Comparison of ENCODE assay signal across 10 cellular contexts in genomic region chr10:80191589-80192270, GRCh38. TPM values are rescaled to one million over a fixed set of nuclear protein-coding genes. Genes with fewer than 3 reads are reported as not detected.
DNase-seq lines count a peak whose midpoint lies in the region; ATAC-seq, FAIRE-seq and TF ChIP-seq lines count a peak whose summit lies in the region.
"Had no signal": no experiment of that assay in that cellular context is flagged by ENCODE, and none has a peak within 500 bp of the region (broad histone marks: within the 10 kb centered on the region; RNA-seq: fewer than 3 reads in every experiment).

No MANE protein-coding gene starts in this region.

- H3K9me3 ChIP-seq in K562 (replicated peaks; ENCODE audit: control insufficient read depth, insufficient read depth, low read depth, low read length) (peaks cover 6% of the 10 kb centered on the region), muscle layer of duodenum (ENCODE audit: control insufficient read depth in 1 of 2, low read length in 2 of 2) (no peaks in the 10 kb centered on the region), aorta (ENCODE audit: control insufficient read depth, low read length) (no peaks in the 10 kb centered on the region), WERI-Rb-1 (ENCODE audit: severe bottlenecking) (no peaks in the 10 kb centered on the region)

- intact Hi-C loops in cardiac septum (cut with DNase I) = no loop called here
- intact Hi-C loops in left ventricle myocardium superior (cut with micrococcal nuclease) = no loop called here
- intact Hi-C loops in K562 (cut with micrococcal nuclease) = no loop called here
- intact Hi-C loops in aorta (cut with DNase I) = no loop called here

- H3K9me1 ChIP-seq in K562 (ENCODE audit: control insufficient read depth, insufficient read depth, low read length) = no peaks in the 10 kb centered on the region

- ATAC-seq in left ventricle myocardium superior (no peak), K562 (no peak), aorta (ENCODE audit: low FRiP score) (peak; percentile 24)
- ATAC-seq: activated CD4-positive, CD25-positive, alpha-beta regulatory T cell treated with anti-CD3 and anti-CD28 coated beads, Interleukin-2, amount 50 U/mL, for 24 hours had no signal

- 81% methylated on average over 16 of the region's 16 CpGs for WGBS in K562 (ENCODE audit: insufficient coverage, low coverage, missing lambda C conversion rate)
- WGBS in aorta, 2 donors = 84 to 89% methylated on average over 16 of the region's 16 CpGs

- CTCF ChIA-PET in K562 (lab: Yijun Ruan, JAX; ENCODE audit: low intra/inter-chr PET ratio) = interaction anchor here (0.7 kb wide), 1 partner anchor 1322 kb away, joined by 3 read pairs; no protein-coding TSS in a partner anchor

- H4K20me1 ChIP-seq in K562 (replicated peaks; ENCODE audit: control insufficient read depth, insufficient read depth, low read length) = peaks cover 2% of the 10 kb centered on the region

- no peak overlapping the region for H3K27ac ChIP-seq in K562 (ENCODE audit: extremely low read depth, low read depth, low read length)
- peak overlapping the region; percentile 42 for H3K27ac ChIP-seq in muscle layer of duodenum (ENCODE audit: low read length)
- no peak overlapping the region for H3K27ac ChIP-seq in aorta (ENCODE audit: low read depth in 1 of 2, low read length in 2 of 2)
- no peak overlapping the region for H3K27ac ChIP-seq in WERI-Rb-1

- H3K4me3 ChIP-seq in K562 = no peak overlapping the region
- no peak overlapping the region for H3K4me3 ChIP-seq in muscle layer of duodenum (ENCODE audit: low read depth in 1 of 2, low read length in 2 of 2)
- H3K4me3 ChIP-seq in aorta (ENCODE audit: low read length in 2 of 2) = no peak overlapping the region
- no peak overlapping the region for H3K4me3 ChIP-seq in WERI-Rb-1 (ENCODE audit: low read depth, low read length)

- no peak overlapping the region for H3K4me2 ChIP-seq in K562 (ENCODE audit: insufficient read depth, low read length)

- no peak for TF ChIP-seq RAD21 in K562 (CRISPR knock-in tag; conservative IDR thresholded peaks at IDR 0.05 in 1 of 2, IDR thresholded peaks at IDR 0.05 in 1 of 2)

- peaks cover 27% of the 10 kb centered on the region; the same call in 2 of the 3 replicates for H3K36me3 ChIP-seq in K562 (ENCODE audit: control insufficient read depth, insufficient read depth, low read length)
- no peaks in the 10 kb centered on the region for H3K36me3 ChIP-seq in muscle layer of duodenum (ENCODE audit: control insufficient read depth in 1 of 2, insufficient read depth in 2 of 2, low read length in 2 of 2)
- H3K36me3 ChIP-seq in aorta (ENCODE audit: control insufficient read depth in 1 of 2, insufficient read depth in 2 of 2, low read length in 1 of 2) = no peaks in the 10 kb centered on the region
- H3K36me3 ChIP-seq in WERI-Rb-1 = no peaks in the 10 kb centered on the region; the same call in none of the 2 replicates

- H3K9ac ChIP-seq in K562 (ENCODE audit: insufficient read depth in 1 of 2, low read depth in 2 of 2, low read length in 2 of 2) = 0 out of 4 replicates have a peak overlapping the region, but pooled peaks of 1 of the 2 experiments have one; percentile 14

- no TSS peak for BruUV-seq in K562 (replicated peaks; lab: Mats Ljungman, UMichigan)

- no peak for TF ChIP-seq POLR2A in K562 (conservative IDR thresholded peaks at IDR 0.05)

- H3K27me3 ChIP-seq in K562 (ENCODE audit: control insufficient read depth in 2 of 2, insufficient read depth in 2 of 2, low read length in 2 of 2) (no peaks in the 10 kb centered on the region), muscle layer of duodenum (ENCODE audit: low read depth, low read length) (no peaks in the 10 kb centered on the region), aorta (ENCODE audit: control insufficient read depth in 1 of 2, insufficient read depth in 2 of 2, low read length in 1 of 2) (no peaks in the 10 kb centered on the region), WERI-Rb-1 (ENCODE audit: insufficient read depth, low read depth, severe bottlenecking) (no peaks in the 10 kb centered on the region)

- in situ Hi-C loops in K562 (cut with MboI) = no loop called here

- peaks cover 26 to 34% of the 10 kb centered on the region in 2 experiments for H3K4me1 ChIP-seq in K562 (replicated peaks in 1 of 2; ENCODE audit: control insufficient read depth in 2 of 2, insufficient read depth in 2 of 2, low read length in 2 of 2)
- H3K4me1 ChIP-seq in muscle layer of duodenum (ENCODE audit: control insufficient read depth in 1 of 2, insufficient read depth in 2 of 2, low read length in 2 of 2) = peaks cover 25 to 46% of the 10 kb centered on the region in 2 donors
- peaks cover 6% of the 10 kb centered on the region in 2 donors for H3K4me1 ChIP-seq in aorta (ENCODE audit: control insufficient read depth in 1 of 2, insufficient read depth in 2 of 2, low read length in 2 of 2)

- POLR2A ChIA-PET in K562 (lab: Yijun Ruan, JAX) = interaction anchor here (1.7 kb wide), 1 partner anchor 12 kb away, joined by 15 read pairs; no protein-coding TSS in a partner anchor

- H3K79me2 ChIP-seq in K562 (ENCODE audit: control insufficient read depth, insufficient read depth, low read length) = peaks cover 92% of the 10 kb centered on the region

- no peak for TF ChIP-seq CTCF in K562 (IDR thresholded peaks at IDR 0.05 in 2 of 3, conservative IDR thresholded peaks at IDR 0.05 in 1 of 3; ENCODE audit: insufficient read depth in 2 of 3, low read depth in 1 of 3, low read length in 3 of 3)
- no peak for TF ChIP-seq CTCF in WERI-Rb-1 (IDR thresholded peaks at IDR 0.05; ENCODE audit: low read depth, low read length)

- H2AFZ ChIP-seq in K562 (ENCODE audit: low read depth, low read length) = no peak overlapping the region

- FAIRE-seq in K562 (lab: Jason Lieb, UNC) = no peak

- no peak for TF ChIP-seq EP300 in K562 (IDR thresholded peaks at IDR 0.05; ENCODE audit: low read length)

- DNase-seq in cardiac septum (ENCODE audit: low spot score) (peak; percentile 78), left ventricle myocardium superior (no peak), K562 (ENCODE audit: extremely low read depth in 1 of 4, low spot score in 3 of 4) (no peak), aorta (peak; percentile 44 to 65), 8988T (no peak), WERI-Rb-1 (no peak)
- no peak for DNase-seq in stimulated activated CD4-positive, alpha-beta T cell treated with anti-CD3 and anti-CD28 coated beads, Interleukin-4, amount 100 ng/mL, for 1 hour
- DNase-seq: C1 segment of cervical spinal cord had no signal

TF ChIP-seq in K562, 482 proteins besides CTCF, POLR2A, EP300 and RAD21:
- TF ChIP-seq CBX8 (IDR thresholded peaks at IDR 0.05; ENCODE audit: borderline replicate concordance, extremely low read depth, low read depth, low read length, poor library complexity, severe bottlenecking) = no peak
- 0 out of 2 replicates have a peak, but pooled peaks have one; percentile 20 for TF ChIP-seq POLR2G (IDR thresholded peaks at IDR 0.05; ENCODE audit: low read depth, low read length)

RNA-seq across cellular contexts. Expression of gene ANXA11, which starts 13.6 kb away (rescaled TPM):
- total RNA-seq in cardiac septum = 406 TPM
- 405 TPM for total RNA-seq in left ventricle myocardium superior
- total RNA-seq in K562 (2011; cell fraction: chromatin; rRNA removed; ENCODE audit: low replicate concordance) = 76.5 and 119 TPM in 2 replicates
- total RNA-seq in K562 (2011; cell fraction: nucleolus; rRNA removed) = 60.7 and 61.5 TPM in 2 replicates
- total RNA-seq in K562 (2011; cell fraction: nucleoplasm; rRNA removed) = 69.1 and 105 TPM in 2 replicates
- total RNA-seq in K562 (2014; rRNA removed) = 109 and 153 TPM in 2 replicates
- total RNA-seq in K562 (2014; rRNA removed; fragmentation: Illumina TruSeq; extraction: Trizol) = 107 and 116 TPM in 2 replicates
- total RNA-seq in K562 (2015; rRNA removed; fragmentation: Illumina TruSeq; extraction: Trizol) = 148 and 173 TPM in 2 replicates
- 182 and 201 TPM in 2 replicates for total RNA-seq in K562 (2021)
- polyA plus RNA-seq in K562 (2011; rRNA removed) = 110 and 146 TPM in 2 replicates
- 75.9 and 170 TPM in 2 replicates for polyA plus RNA-seq in K562 (2011; cell fraction: cytosol; rRNA removed)
- 61.3 and 66.0 TPM in 2 replicates for polyA plus RNA-seq in K562 (2011; cell fraction: nucleus; rRNA removed)
- 265 and 356 TPM in 2 replicates for polyA plus RNA-seq in K562 (2012)
- 212 and 243 TPM in 2 replicates for polyA plus RNA-seq in K562 (2014; fragmentation: Illumina TruSeq; extraction: Trizol)
- 10 to 100 TPM; 43.6 to 70.0 TPM for polyA plus RNA-seq in K562 (2014; fragmentation: Nextera tagmentation; extraction: Ambion mirVana)
- 95.7 and 97.6 TPM in 2 replicates for polyA plus RNA-seq in K562 (2014; rRNA removed)
- 62.3 and 65.3 TPM in 2 replicates for polyA minus RNA-seq in K562 (2011; rRNA and poly(A)+ RNA removed)
- 86.2 and 98.5 TPM in 2 replicates for polyA minus RNA-seq in K562 (2011; cell fraction: cytosol; rRNA and poly(A)+ RNA removed)
- polyA minus RNA-seq in K562 (2011; cell fraction: nucleus; rRNA and poly(A)+ RNA removed) = 25.7 and 32.5 TPM in 2 replicates
- total RNA-seq in aorta = 100 to 1,000 TPM; 227 to 256 TPM
- polyA plus RNA-seq in aorta = 100 to 1,000 TPM in 1 of 2 donors, 10 to 100 TPM in 1; 97.3 to 160 TPM

RNA-seq across cellular contexts. Expression of gene PLAC9, which starts 59.2 kb away (rescaled TPM):
- 30.4 TPM for total RNA-seq in cardiac septum
- 23.2 TPM for total RNA-seq in left ventricle myocardium superior
- not detected in 2 replicates for total RNA-seq in K562 (2011; cell fraction: chromatin; rRNA removed; ENCODE audit: low replicate concordance)
- not detected in 2 replicates for total RNA-seq in K562 (2011; cell fraction: nucleolus; rRNA removed)
- total RNA-seq in K562 (2011; cell fraction: nucleoplasm; rRNA removed) = not detected in 2 replicates
- not detected in 2 replicates for total RNA-seq in K562 (2014; rRNA removed)
- not detected in 2 replicates for total RNA-seq in K562 (2014; rRNA removed; fragmentation: Illumina TruSeq; extraction: Trizol)
- total RNA-seq in K562 (2015; rRNA removed; fragmentation: Illumina TruSeq; extraction: Trizol) = not detected in 2 replicates
- not detected in 2 replicates for total RNA-seq in K562 (2021)
- not detected in 2 replicates for polyA plus RNA-seq in K562 (2011; rRNA removed)
- not detected in 2 replicates for polyA plus RNA-seq in K562 (2011; cell fraction: cytosol; rRNA removed)
- polyA plus RNA-seq in K562 (2011; cell fraction: nucleus; rRNA removed) = not detected in 2 replicates
- 0.20 TPM in 1 of 2 replicates, not detected in the other for polyA plus RNA-seq in K562 (2012)
- polyA plus RNA-seq in K562 (2014; fragmentation: Illumina TruSeq; extraction: Trizol) = not detected in 2 replicates
- not detected for polyA plus RNA-seq in K562 (2014; fragmentation: Nextera tagmentation; extraction: Ambion mirVana)
- not detected in 2 replicates for polyA plus RNA-seq in K562 (2014; rRNA removed)
- polyA minus RNA-seq in K562 (2011; rRNA and poly(A)+ RNA removed) = not detected in 2 replicates
- polyA minus RNA-seq in K562 (2011; cell fraction: cytosol; rRNA and poly(A)+ RNA removed) = not detected in 2 replicates
- not detected in 2 replicates for polyA minus RNA-seq in K562 (2011; cell fraction: nucleus; rRNA and poly(A)+ RNA removed)
- total RNA-seq in aorta = 100 to 1,000 TPM in 1 of 2 donors, 10 to 100 TPM in 1; 37.7 to 113 TPM
- 100 to 1,000 TPM in 1 of 2 donors, 10 to 100 TPM in 1; 72.6 to 166 TPM for polyA plus RNA-seq in aorta

Comparison
In these comparisons a context has a peak if more than half of its experiments do, and no peak if none do; other contexts are left out.
1. DNase-seq: peak in cardiac septum (single experiment) and aorta (2 of 2); none in left ventricle myocardium superior (single experiment), K562 (0 of 4), stimulated activated CD4-positive, alpha-beta T cell treated with anti-CD3 and anti-CD28 coated beads, Interleukin-4, amount 100 ng/mL, for 1 hour (single experiment), 8988T (single experiment) and WERI-Rb-1 (single experiment).
2. RNA of gene PLAC9, which starts 59.2 kb away (total RNA-seq): 37.7 to 113 TPM in aorta, 30.4 TPM in cardiac septum (single experiment) and 23.2 TPM in left ventricle myocardium superior (single experiment); not detected in K562; every median in the first group is over 10 times any median in the second.